10 cellular contexts compared by ENCODE assay signal in the genomic region with DNA sequence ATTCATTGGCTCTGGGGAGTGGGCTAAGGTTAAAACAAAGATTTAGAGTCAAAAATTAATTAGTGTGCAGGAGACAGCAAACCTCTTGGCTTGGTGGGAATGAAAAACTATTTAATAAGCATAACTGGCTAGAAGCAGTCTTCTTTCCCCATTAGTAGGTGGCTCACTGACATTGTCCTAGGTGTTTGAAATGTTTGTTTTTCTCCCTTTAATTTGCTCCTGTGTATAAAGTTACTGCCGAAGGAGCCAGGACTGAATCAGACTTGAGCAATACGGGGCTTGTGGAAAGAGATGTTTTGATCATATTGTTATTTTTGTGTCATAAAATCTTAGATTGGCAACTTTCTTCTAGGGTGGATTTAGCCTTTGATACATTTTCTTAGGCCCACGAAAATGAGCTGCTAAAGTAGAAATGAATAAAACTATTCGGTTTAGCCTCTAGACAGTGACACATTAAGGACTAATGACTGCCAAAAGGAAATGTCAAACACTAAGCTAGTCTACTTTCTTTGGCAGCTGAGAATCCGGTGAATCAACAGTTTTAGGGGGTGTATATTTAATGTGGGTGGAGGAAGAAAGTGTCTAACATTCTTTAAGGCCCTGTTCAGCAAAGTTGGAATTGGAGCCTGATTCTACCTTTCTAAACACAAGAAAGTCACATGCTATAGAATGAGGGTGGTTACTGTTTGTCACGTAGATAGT. TPM values are rescaled to one million over a fixed set of nuclear protein-coding genes. Genes with fewer than 3 reads are reported as not detected.
DNase-seq lines count a peak whose midpoint lies in the region; ATAC-seq and TF ChIP-seq lines count a peak whose summit lies in the region.
"Had no signal": no experiment of that assay in that cellular context is flagged by ENCODE, and none has a peak within 500 bp of the region (broad histone marks: within the 10 kb centered on the region; RNA-seq: fewer than 3 reads in every experiment).

No MANE protein-coding gene starts in this region.

- H3K14ac ChIP-seq in neuronal stem cell (ENCODE audit: low read length), result no peak overlapping the region

- WGBS in neuronal stem cell (ENCODE audit: extremely low coverage in 2 of 2, insufficient read length in 2 of 2, insufficient replicate concordance in 1 of 2), 2 donors, result no CpG with 5 or more reads among the region's 6 CpGs

- H3K27me3 ChIP-seq in RWPE2 (ENCODE audit: insufficient read depth, poor library complexity, severe bottlenecking), result no peaks in the 10 kb centered on the region
- H3K27me3 ChIP-seq in neuronal stem cell (ENCODE audit: control insufficient read depth in 3 of 3, insufficient read depth in 3 of 3, low read depth in 1 of 3, low read length in 3 of 3), result no peaks in the 10 kb centered on the region

- H3K18ac ChIP-seq in neuronal stem cell (ENCODE audit: low read length), result no peak overlapping the region

- peak; percentile 86 for ATAC-seq in RWPE2 (ENCODE audit: low read depth)
- no peak for ATAC-seq in GM18873 (IDR thresholded peaks at IDR 0.05; ENCODE audit: low FRiP score, unreplicated experiment)
- no peak for ATAC-seq in GM21529 (IDR thresholded peaks at IDR 0.05; ENCODE audit: unreplicated experiment)

- H2BK5ac ChIP-seq in neuronal stem cell (ENCODE audit: low read length), result no peak overlapping the region

- TF ChIP-seq CTCF in AG09309 (IDR thresholded peaks at IDR 0.05; ENCODE audit: control insufficient read depth, insufficient read depth, low read depth, low read length, missing control alignments) (no peak), RWPE2 (IDR thresholded peaks at IDR 0.05; ENCODE audit: poor library complexity, severe bottlenecking) (no peak)

- H3K9ac ChIP-seq in neuronal stem cell (ENCODE audit: low read depth, low read length, poor library complexity), result no peak overlapping the region
- H3K9ac ChIP-seq: parathyroid adenoma had no signal

- H3K36me3 ChIP-seq in RWPE2 (ENCODE audit: low read depth), result peaks cover 20% of the 10 kb centered on the region
- peaks cover 0 to 11% of the 10 kb centered on the region in 2 donors for H3K36me3 ChIP-seq in neuronal stem cell (replicated peaks in 1 of 2; ENCODE audit: control insufficient read depth in 2 of 2, insufficient read depth in 2 of 2, low read length in 2 of 2)

- H4K91ac ChIP-seq in neuronal stem cell (ENCODE audit: low read depth, low read length, poor library complexity), result no peak overlapping the region

- no peak overlapping the region for H2BK120ac ChIP-seq in neuronal stem cell (ENCODE audit: low read depth, low read length)

- H3K23ac ChIP-seq in neuronal stem cell (ENCODE audit: low read depth, low read length, poor library complexity), result no peak overlapping the region

- no peak overlapping the region for H2BK15ac ChIP-seq in neuronal stem cell (ENCODE audit: low read length)

- no peaks in the 10 kb centered on the region for H3K79me1 ChIP-seq in neuronal stem cell (ENCODE audit: low read depth, low read length)

- no peak overlapping the region for H4K8ac ChIP-seq in neuronal stem cell (ENCODE audit: low read depth, low read length)

- no peak overlapping the region for H2BK12ac ChIP-seq in neuronal stem cell (ENCODE audit: low read length)

- H3K4me3 ChIP-seq in AG09309 (ENCODE audit: control insufficient read depth, low read depth, low read length) (no peak overlapping the region), RWPE2 (ENCODE audit: severe bottlenecking) (no peak overlapping the region), neuronal stem cell (ENCODE audit: low read length in 2 of 2) (no peak overlapping the region)

- H3K4ac ChIP-seq in neuronal stem cell (ENCODE audit: low read length), result no peak overlapping the region

- peaks cover 67% of the 10 kb centered on the region for H3K4me1 ChIP-seq in RWPE2 (ENCODE audit: insufficient read depth, poor library complexity, severe bottlenecking)
- H3K4me1 ChIP-seq in neuronal stem cell (ENCODE audit: control insufficient read depth in 2 of 2, insufficient read depth in 1 of 2, low read depth in 1 of 2, low read length in 2 of 2), result peaks cover 0 to 1% of the 10 kb centered on the region in 2 donors

- H2AK5ac ChIP-seq in neuronal stem cell (ENCODE audit: low read depth, low read length), result no peak overlapping the region

- DNase-seq in AG09309 (ENCODE audit: low read depth) (peak; percentile 44), RWPE2 (ENCODE audit: low spot score) (no peak), fibroblast of gingiva (ENCODE audit: low read depth) (peak; percentile 79), pons (ENCODE audit: low spot score) (peak; percentile 40), COLO668 (lab: John Stamatoyannopoulos, UW; ENCODE audit: unreplicated experiment) (no peak), neuronal stem cell (ENCODE audit: low spot score) (no peak)
- DNase-seq: NCI-H1930 had no signal

- peak overlapping the region; percentile 97 for H3K27ac ChIP-seq in RWPE2 (ENCODE audit: poor library complexity, severe bottlenecking)
- no peak overlapping the region for H3K27ac ChIP-seq in neuronal stem cell (replicated peaks; ENCODE audit: low read length)
- H3K27ac ChIP-seq: parathyroid adenoma had no signal

- H2AFZ ChIP-seq in neuronal stem cell (ENCODE audit: low read length), result no peak overlapping the region
- H2AFZ ChIP-seq: parathyroid adenoma had no signal

- H3K9me3 ChIP-seq in RWPE2 (ENCODE audit: severe bottlenecking), result no peaks in the 10 kb centered on the region
- H3K9me3 ChIP-seq in neuronal stem cell (replicated peaks in 1 of 2; ENCODE audit: control insufficient read depth in 2 of 2, insufficient read depth in 1 of 2, low read depth in 1 of 2, low read length in 2 of 2), result no peaks in the 10 kb centered on the region

- no peak overlapping the region for H3K4me2 ChIP-seq in neuronal stem cell (ENCODE audit: insufficient read depth, low read length, poor library complexity, severe bottlenecking)

RNA-seq across cellular contexts. Expression of gene LRRTM2, which starts 30.2 kb away (rescaled TPM):
- polyA plus RNA-seq in neuronal stem cell (2013, experiment 1 of 2), result 0.01 TPM
- polyA plus RNA-seq in neuronal stem cell (2013, experiment 2 of 2), result 0.01 TPM

Comparison
In these comparisons a context has a peak if more than half of its experiments do, and no peak if none do; other contexts are left out.
1. DNase-seq: peak in AG09309 (single experiment), fibroblast of gingiva (single experiment) and pons (single experiment); none in RWPE2 (single experiment), COLO668 (single experiment) and neuronal stem cell (single experiment).